Comparison of ENCODE assay signal across 8 cellular contexts in the genomic region with DNA sequence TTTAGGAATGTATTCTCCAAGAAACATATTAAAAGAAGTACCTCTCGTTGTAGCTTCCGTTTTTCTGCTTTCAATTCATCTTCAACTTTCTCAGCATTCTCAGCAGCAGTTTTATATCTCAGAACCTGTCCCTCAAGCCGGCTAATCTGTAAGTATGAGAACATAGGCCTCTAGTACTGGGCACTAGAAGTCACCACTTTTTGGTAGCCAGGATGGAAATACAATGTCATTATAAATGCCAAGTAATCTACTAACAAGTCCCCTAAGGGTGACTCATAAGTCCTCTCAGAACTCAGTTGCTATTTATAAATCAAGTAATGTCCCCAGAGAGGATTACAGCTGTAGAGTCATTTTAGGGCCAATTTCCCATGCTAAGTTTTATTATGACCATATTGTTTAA.
DNase-seq lines count a peak whose midpoint lies in the region; ATAC-seq, FAIRE-seq and TF ChIP-seq lines count a peak whose summit lies in the region.

No MANE protein-coding gene starts in this region.

- H3K9me3 Mint-ChIP-seq in stimulated activated effector memory CD8-positive, alpha-beta T cell treated with anti-CD3 and anti-CD28 coated beads, Interleukin-12 subunit alpha, Interleukin-12 subunit beta, amount 100 ng/mL, for 72 hours, result no peaks in the 10 kb centered on the region

- FAIRE-seq in endothelial cell of umbilical vein (lab: Jason Lieb, UNC), result peak; percentile 15

- no peaks in the 10 kb centered on the region for H3K27me3 ChIP-seq in MM.1S (replicated peaks; ENCODE audit: insufficient read depth, low read length)
- no peaks in the 10 kb centered on the region for H3K27me3 ChIP-seq in endothelial cell of umbilical vein (ENCODE audit: control insufficient read depth in 2 of 2, insufficient read depth in 2 of 2, low read length in 2 of 2)

- H3K27ac ChIP-seq in MM.1S (ENCODE audit: low read length) (peak overlapping the region; percentile 2; the same call in 1 of the 2 replicates), endothelial cell of umbilical vein (ENCODE audit: insufficient read depth, low read depth, low read length) (peak overlapping the region; percentile 19)

- DNase-seq in GM12865 (ENCODE audit: low read depth) (peak; percentile 54), MM.1S (peak; percentile 40), endothelial cell of umbilical vein (ENCODE audit: low read depth, low spot score) (peak; percentile 40), SHP77 treated with DMSO at 0.1 percent for 48 hours (lab: John Stamatoyannopoulos, UW) (no peak), epidermal melanocyte (ENCODE audit: insufficient read length, low spot score) (no peak)
- DNase-seq in stimulated activated effector memory CD8-positive, alpha-beta T cell treated with anti-CD3 and anti-CD28 coated beads, Interleukin-12 subunit alpha, Interleukin-12 subunit beta, amount 100 ng/mL, for 72 hours (ENCODE audit: low spot score in 2 of 2), result no peak

- H3F3A ChIP-seq in MM.1S (ENCODE audit: insufficient read depth, low read length), result no peaks in the 10 kb centered on the region

- no peaks in the 10 kb centered on the region for H3K9me2 ChIP-seq in MM.1S (replicated peaks; ENCODE audit: insufficient read depth, low read length)

- H3K9me1 ChIP-seq in endothelial cell of umbilical vein (replicated peaks; ENCODE audit: control insufficient read depth, extremely low read depth, insufficient read depth, low read length), result no peaks in the 10 kb centered on the region

- TF ChIP-seq POLR2A in endothelial cell of umbilical vein (IDR thresholded peaks at IDR 0.05; ENCODE audit: low read depth, low read length), result no peak

- ATAC-seq in GM21723 (IDR thresholded peaks at IDR 0.05; ENCODE audit: unreplicated experiment) (peak; percentile 82), HG03521 (IDR thresholded peaks at IDR 0.05; ENCODE audit: unreplicated experiment) (no peak)
- ATAC-seq in stimulated activated effector memory CD8-positive, alpha-beta T cell treated with anti-CD3 and anti-CD28 coated beads, Interleukin-12 subunit alpha, Interleukin-12 subunit beta, amount 100 ng/mL, for 72 hours, result peak; percentile 98

- H3K9ac ChIP-seq in MM.1S (ENCODE audit: low read length) (no peak overlapping the region), endothelial cell of umbilical vein (replicated peaks; ENCODE audit: extremely low read depth, insufficient read depth, low read length) (no peak overlapping the region)

- H3K4me2 ChIP-seq in MM.1S (ENCODE audit: low read depth, low read length) (peak overlapping the region; percentile 1; the same call in 1 of the 2 replicates), endothelial cell of umbilical vein (ENCODE audit: insufficient read depth, low read length) (no peak overlapping the region)

- no peaks in the 10 kb centered on the region for H3K9me3 ChIP-seq in MM.1S (replicated peaks; ENCODE audit: insufficient read depth, low read length)
- no peaks in the 10 kb centered on the region for H3K9me3 ChIP-seq in endothelial cell of umbilical vein (replicated peaks; ENCODE audit: control insufficient read depth, insufficient read depth, low read length)

- no peaks in the 10 kb centered on the region for H3K79me2 ChIP-seq in MM.1S (ENCODE audit: low read length)
- H3K79me2 ChIP-seq in endothelial cell of umbilical vein (ENCODE audit: control insufficient read depth, insufficient read depth, low read length), result no peaks in the 10 kb centered on the region

- intact Hi-C loops in endothelial cell of umbilical vein (cut with micrococcal nuclease), result no loop called here

- no TSS peak for BruUV-seq in endothelial cell of umbilical vein (replicated peaks; lab: Mats Ljungman, UMichigan)

- H4K20me1 ChIP-seq in MM.1S (ENCODE audit: insufficient read depth, low read length) (no peaks in the 10 kb centered on the region), endothelial cell of umbilical vein (replicated peaks; ENCODE audit: control insufficient read depth, extremely low read depth, insufficient read depth, low read length) (no peaks in the 10 kb centered on the region)

- H3K4me3 Mint-ChIP-seq in stimulated activated effector memory CD8-positive, alpha-beta T cell treated with anti-CD3 and anti-CD28 coated beads, Interleukin-12 subunit alpha, Interleukin-12 subunit beta, amount 100 ng/mL, for 72 hours, result peak overlapping the region; percentile 40

- H3K4me3 ChIP-seq in GM12865 (ENCODE audit: low read depth, low read length) (no peak overlapping the region; the same call in 1 of the 2 replicates), MM.1S (ENCODE audit: low read length) (no peak overlapping the region), endothelial cell of umbilical vein (replicated peaks in 1 of 3; ENCODE audit: insufficient read depth in 1 of 3, low read depth in 1 of 3, low read length in 3 of 3) (no peak overlapping the region)

- TF ChIP-seq CTCF in GM12865 (IDR thresholded peaks at IDR 0.05; ENCODE audit: insufficient read depth, low read depth, low read length, missing control alignments) (no peak), MM.1S (IDR thresholded peaks at IDR 0.05; ENCODE audit: low read length) (no peak), endothelial cell of umbilical vein (IDR thresholded peaks at IDR 0.05; ENCODE audit: extremely low read depth in 1 of 2, insufficient read depth in 1 of 2, low read depth in 1 of 2, low read length in 2 of 2) (no peak)

- H3K27ac Mint-ChIP-seq in stimulated activated effector memory CD8-positive, alpha-beta T cell treated with anti-CD3 and anti-CD28 coated beads, Interleukin-12 subunit alpha, Interleukin-12 subunit beta, amount 100 ng/mL, for 72 hours, result peak overlapping the region; percentile 93

- peaks cover 96% of the 10 kb centered on the region for H3K36me3 Mint-ChIP-seq in stimulated activated effector memory CD8-positive, alpha-beta T cell treated with anti-CD3 and anti-CD28 coated beads, Interleukin-12 subunit alpha, Interleukin-12 subunit beta, amount 100 ng/mL, for 72 hours

- dilution Hi-C loops in endothelial cell of umbilical vein (cut with MboI; ENCODE audit: extremely low pct_ligation_motif_present, low sequenced_read_pairs), result no loop called here

- peaks cover 8% of the 10 kb centered on the region; the same call in 1 of the 2 replicates for H3K4me1 ChIP-seq in MM.1S (ENCODE audit: low read length)
- H3K4me1 ChIP-seq in endothelial cell of umbilical vein (ENCODE audit: control insufficient read depth, extremely low read depth, insufficient read depth, low read length), result peaks cover 11% of the 10 kb centered on the region

- H2AFZ ChIP-seq in MM.1S (ENCODE audit: low read length) (no peak overlapping the region), endothelial cell of umbilical vein (ENCODE audit: low read depth, low read length) (no peak overlapping the region)

- POLR2A ChIA-PET in endothelial cell of umbilical vein (lab: Charles Lee), result no interaction called here

- H3K4me1 Mint-ChIP-seq in stimulated activated effector memory CD8-positive, alpha-beta T cell treated with anti-CD3 and anti-CD28 coated beads, Interleukin-12 subunit alpha, Interleukin-12 subunit beta, amount 100 ng/mL, for 72 hours, result peaks cover 23% of the 10 kb centered on the region

- CTCF ChIA-PET in endothelial cell of umbilical vein (lab: Charles Lee), result interaction anchor here (1.0 kb wide), 1 partner anchor 271 kb away, joined by 3 read pairs; no protein-coding TSS in a partner anchor

- H3K36me3 ChIP-seq in MM.1S (replicated peaks; ENCODE audit: insufficient read depth, low read length), result no peaks in the 10 kb centered on the region; the same call in 1 of the 2 replicates
- H3K36me3 ChIP-seq in endothelial cell of umbilical vein (ENCODE audit: control insufficient read depth in 2 of 2, extremely low read depth in 1 of 2, insufficient read depth in 2 of 2, low read length in 2 of 2), result peaks cover 5 to 16% of the 10 kb centered on the region in 2 experiments

TF ChIP-seq in endothelial cell of umbilical vein, 7 proteins besides CTCF, POLR2A, EP300 and RAD21:
- no peak for TF ChIP-seq MYC (IDR thresholded peaks at IDR 0.05; ENCODE audit: low read depth, low read length)
- no peak for TF ChIP-seq GATA2 (IDR thresholded peaks at IDR 0.05; ENCODE audit: insufficient read depth, insufficient read length, low read depth, low read length)
- TF ChIP-seq, protein P1, sequence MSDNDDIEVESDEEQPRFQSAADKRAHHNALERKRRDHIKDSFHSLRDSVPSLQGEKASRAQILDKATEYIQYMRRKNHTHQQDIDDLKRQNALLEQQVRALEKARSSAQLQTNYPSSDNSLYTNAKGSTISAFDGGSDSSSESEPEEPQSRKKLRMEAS (IDR thresholded peaks at IDR 0.05; ENCODE audit: insufficient read depth, insufficient read length), result no peak
- peak; percentile 82 for TF ChIP-seq JUN (IDR thresholded peaks at IDR 0.05; ENCODE audit: borderline replicate concordance, insufficient read depth, insufficient read length, low read depth)
- no peak for TF ChIP-seq EZH2 (IDR thresholded peaks at IDR 0.05; ENCODE audit: borderline replicate concordance, low read depth, low read length, severe bottlenecking)
- TF ChIP-seq POLR2AphosphoS5 (IDR thresholded peaks at IDR 0.05; ENCODE audit: insufficient read depth, low read depth, low read length), result no peak
- peak; percentile 42 for TF ChIP-seq FOS (IDR thresholded peaks at IDR 0.05; ENCODE audit: borderline replicate concordance, insufficient read depth, low read length)

Comparison
In these comparisons a context has a peak if more than half of its experiments do, and no peak if none do; other contexts are left out.
1. DNase-seq: peak in GM12865 (single experiment), MM.1S (single experiment) and endothelial cell of umbilical vein (single experiment); none in stimulated activated effector memory CD8-positive, alpha-beta T cell treated with anti-CD3 and anti-CD28 coated beads, Interleukin-12 subunit alpha, Interleukin-12 subunit beta, amount 100 ng/mL, for 72 hours (0 of 2), SHP77 treated with DMSO at 0.1 percent for 48 hours (single experiment) and epidermal melanocyte (single experiment).